In the genomic region with DNA sequence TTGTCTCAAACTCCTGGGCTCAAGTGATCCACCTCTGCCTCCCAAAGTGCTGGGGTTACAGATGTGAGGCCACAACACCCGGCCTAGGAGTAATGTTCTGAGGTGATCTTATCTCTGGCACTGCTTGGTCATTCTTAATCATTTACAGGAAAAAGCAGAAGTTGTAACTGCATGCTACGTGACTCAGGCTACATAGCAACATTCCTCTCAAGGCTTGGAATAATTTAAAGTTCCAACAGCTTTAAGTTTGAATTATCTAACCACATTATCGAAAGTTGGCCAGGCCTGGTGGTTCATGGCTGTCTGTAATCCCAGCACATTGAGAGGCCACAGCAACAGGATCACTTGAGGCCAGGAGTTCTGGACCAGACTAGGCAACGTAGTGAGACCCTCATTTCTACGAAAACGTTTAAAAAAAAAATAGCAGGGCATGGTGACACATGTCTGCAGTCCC, we compare ENCODE assay signal across 9 cellular contexts. TPM values are rescaled to one million over a fixed set of nuclear protein-coding genes. Genes with fewer than 3 reads are reported as not detected.
DNase-seq lines count a peak whose midpoint lies in the region; ATAC-seq lines count a peak whose summit lies in the region.
"Had no signal": no experiment of that assay in that cellular context is flagged by ENCODE, and none has a peak within 500 bp of the region (broad histone marks: within the 10 kb centered on the region; RNA-seq: fewer than 3 reads in every experiment).

No MANE protein-coding gene starts in this region.

- no peaks in the 10 kb centered on the region; the same call in 1 of the 2 replicates for H3K36me3 ChIP-seq in SJSA1
- H3K36me3 ChIP-seq in thymus (ENCODE audit: control insufficient read depth, insufficient read depth), result peaks cover 4% of the 10 kb centered on the region

- peak; percentile 51 to 62 for DNase-seq in SJSA1 (ENCODE audit: low read depth in 1 of 2, low spot score in 2 of 2)
- DNase-seq in fibroblast of the conjunctiva (ENCODE audit: low read depth), result peak; percentile 69
- DNase-seq in iPS-NIHi11 (ENCODE audit: low spot score), result no peak
- DNase-seq in NCI-H2227 treated with DMSO at 0.1 percent for 48 hours (lab: John Stamatoyannopoulos, UW), result no peak
- DNase-seq in SHP77 treated with DMSO at 0.1 percent for 48 hours (lab: John Stamatoyannopoulos, UW), result no peak
- DNase-seq: activated CD4-positive, alpha-beta T cell treated with anti-CD3 and anti-CD28 coated beads for 4 hours; glutamatergic neuron had no signal

- H3K4me1 ChIP-seq in SJSA1 (replicated peaks) (peaks cover 27% of the 10 kb centered on the region), thymus (ENCODE audit: control insufficient read depth, insufficient read depth, low read length) (peaks cover 6% of the 10 kb centered on the region)

- H3K27ac ChIP-seq in SJSA1 (peak overlapping the region; percentile 62), thymus (ENCODE audit: low read depth) (peak overlapping the region; percentile 74)

- no peaks in the 10 kb centered on the region for H3K9me3 ChIP-seq in SJSA1 (replicated peaks)
- H3K9me3 ChIP-seq in thymus (ENCODE audit: control insufficient read depth), result no peaks in the 10 kb centered on the region

- ATAC-seq in GM21786 (IDR thresholded peaks at IDR 0.05; ENCODE audit: unreplicated experiment), result peak; percentile 42

- no peak overlapping the region for H3K4me3 ChIP-seq in SJSA1
- no peak overlapping the region for H3K4me3 ChIP-seq in thymus (ENCODE audit: low read length)

- H3K27me3 ChIP-seq in SJSA1 (replicated peaks) (no peaks in the 10 kb centered on the region), thymus (ENCODE audit: control insufficient read depth, insufficient read depth) (no peaks in the 10 kb centered on the region)

- WGBS in thymus, result 53% methylated on average over 6 of the region's 6 CpGs

RNA-seq across cellular contexts. Expression of a gene that starts 3.9 kb away (rescaled TPM):
- 3.3 and 10.7 TPM in 2 replicates for total RNA-seq in SJSA1 (2014; rRNA removed; shearing (Covaris generic))
- polyA plus RNA-seq in thymus, result 9.0 TPM

RNA-seq across cellular contexts. Expression of a gene that starts 8.5 kb away (rescaled TPM):
- 0.44 and 2.5 TPM in 2 replicates for total RNA-seq in SJSA1 (2014; rRNA removed; shearing (Covaris generic))
- 30.8 TPM for polyA plus RNA-seq in thymus

RNA-seq across cellular contexts. Expression of a gene that starts 14.2 kb away (rescaled TPM):
- total RNA-seq in SJSA1 (2014; rRNA removed; shearing (Covaris generic)), result 16.4 and 17.4 TPM in 2 replicates
- polyA plus RNA-seq in thymus, result 24.8 TPM

RNA-seq across cellular contexts. Expression of a gene that starts 29.3 kb away (rescaled TPM):
- 24.4 and 33.6 TPM in 2 replicates for total RNA-seq in SJSA1 (2014; rRNA removed; shearing (Covaris generic))
- 20.3 TPM for polyA plus RNA-seq in thymus

RNA-seq across cellular contexts. Expression of a gene that starts 29.7 kb away (rescaled TPM):
- total RNA-seq in SJSA1 (2014; rRNA removed; shearing (Covaris generic)), result 14.1 and 25.5 TPM in 2 replicates
- 37.7 TPM for polyA plus RNA-seq in thymus

Comparison
In these comparisons a context has a peak if more than half of its experiments do, and no peak if none do; other contexts are left out.
1. DNase-seq: peak in SJSA1 (2 of 2) and fibroblast of the conjunctiva (single experiment); none in iPS-NIHi11 (single experiment), NCI-H2227 treated with DMSO at 0.1 percent for 48 hours (single experiment) and SHP77 treated with DMSO at 0.1 percent for 48 hours (single experiment).